Comparison of ENCODE assay signal across 8 cellular contexts in the genomic region with DNA sequence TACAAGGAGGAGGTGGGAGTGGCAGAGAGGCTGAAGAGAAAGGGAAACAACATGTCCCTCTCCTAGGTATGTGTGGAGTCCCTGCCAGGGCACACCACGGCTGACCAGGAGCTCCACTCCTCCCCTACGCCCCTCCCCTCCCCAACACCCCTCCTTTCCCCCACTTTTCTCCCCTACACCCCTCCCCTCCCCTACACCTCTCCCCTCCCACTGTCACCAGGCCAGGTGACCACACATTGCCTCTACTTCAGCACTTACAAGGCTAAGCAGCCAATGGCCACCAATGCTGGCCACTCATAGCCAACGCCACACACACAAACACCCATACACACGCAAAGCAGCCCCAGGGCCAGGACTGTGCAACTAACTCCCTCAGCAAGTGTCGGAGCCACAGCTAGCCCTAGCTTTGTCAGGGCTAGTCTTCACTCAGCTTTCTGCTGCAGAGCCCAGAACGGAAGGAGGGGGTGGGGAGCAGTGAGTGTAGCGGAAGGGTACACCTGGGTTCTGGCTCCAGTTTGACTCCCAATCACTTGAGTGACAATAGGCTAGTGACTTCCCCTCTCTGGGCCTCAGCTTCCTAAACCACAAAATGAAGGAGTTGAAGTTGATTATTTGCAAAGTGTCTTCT. TPM values are rescaled to one million over a fixed set of nuclear protein-coding genes. Genes with fewer than 3 reads are reported as not detected.
DNase-seq lines count a peak whose midpoint lies in the region; ATAC-seq, FAIRE-seq and TF ChIP-seq lines count a peak whose summit lies in the region.

No MANE protein-coding gene starts in this region.

- peaks cover 18 to 22% (median 22%) of the 10 kb centered on the region in 3 donors for H3K4me1 Mint-ChIP-seq in naive B cell

- H3K9me3 Mint-ChIP-seq in naive B cell: no peaks in the 10 kb centered on the region

- FAIRE-seq in D721Med (lab: Jason Lieb, UNC): no peak

- no peak for ATAC-seq in Right ventricle myocardium inferior
- ATAC-seq in left cardiac atrium: no peak
- ATAC-seq in naive B cell (ENCODE audit: low read depth in 2 of 2): peak; percentile 86 to 93
- ATAC-seq in GM21526 (IDR thresholded peaks at IDR 0.05; ENCODE audit: low FRiP score, unreplicated experiment): no peak
- no peak for ATAC-seq in HG03565 (IDR thresholded peaks at IDR 0.05; ENCODE audit: unreplicated experiment)

- H3K27me3 Mint-ChIP-seq in naive B cell: peaks cover 0 to 11% (median 6%) of the 10 kb centered on the region in 3 donors

- peak; percentile 64 for DNase-seq in Right ventricle myocardium inferior (ENCODE audit: missing footprints)
- no peak for DNase-seq in left cardiac atrium
- peak; percentile 37 for DNase-seq in activated effector memory CD4-positive, alpha-beta T cell treated with Interleukin-2 at 50 U/mL for 16 hours
- no peak for DNase-seq in naive B cell
- no peak for DNase-seq in NCI-H526 treated with DMSO at 0.1 percent for 48 hours (lab: John Stamatoyannopoulos, UW)
- no peak for DNase-seq in D721Med (ENCODE audit: insufficient read length, low spot score)

- peak overlapping the region in 7 of 8 donors; percentile 51 to 83 (median 62) for H3K4me3 Mint-ChIP-seq in naive B cell

- peak overlapping the region in 1 of 6 donors; percentile 74 for H3K27ac Mint-ChIP-seq in naive B cell

- intact Hi-C loops in Right ventricle myocardium inferior (cut with DNase I): no loop called here
- intact Hi-C loops in left cardiac atrium (cut with DNase I): no loop called here

- TF ChIP-seq CTCF in D721Med (IDR thresholded peaks at IDR 0.05; ENCODE audit: insufficient read depth, missing control alignments): no peak

- no peaks in the 10 kb centered on the region for H3K36me3 Mint-ChIP-seq in naive B cell

RNA-seq across cellular contexts. Expression of gene CAVIN1, which starts 8.2 kb away (rescaled TPM):
- 240 TPM for total RNA-seq in Right ventricle myocardium inferior
- 100 to 1,000 TPM; 258 to 297 TPM for total RNA-seq in left cardiac atrium
- not detected for polyA plus RNA-seq in naive B cell (ENCODE audit: low read depth in 6 of 6)

RNA-seq across cellular contexts. Expression of gene STAT3, which starts 26.7 kb away (rescaled TPM):
- total RNA-seq in Right ventricle myocardium inferior (183 TPM), left cardiac atrium (100 to 1,000 TPM; 106 to 241 TPM)
- polyA plus RNA-seq in naive B cell (ENCODE audit: low read depth in 6 of 6): 100 to 1,000 TPM in 3 of 6 donors, 10 to 100 TPM in 3; 89.8 to 112 (median 101) TPM

RNA-seq across cellular contexts. Expression of gene ATP6V0A1, which starts 43.8 kb away (rescaled TPM):
- total RNA-seq in Right ventricle myocardium inferior: 31.1 TPM
- total RNA-seq in left cardiac atrium: 10 to 100 TPM; 40.3 to 55.4 TPM
- 10 to 100 TPM; 42.5 to 81.0 (median 62.8) TPM for polyA plus RNA-seq in naive B cell (ENCODE audit: low read depth in 6 of 6)

Comparison
In these comparisons a context has a peak if more than half of its experiments do, and no peak if none do; other contexts are left out.
1. DNase-seq: peak in Right ventricle myocardium inferior (single experiment) and activated effector memory CD4-positive, alpha-beta T cell treated with Interleukin-2 at 50 U/mL for 16 hours (single experiment); none in left cardiac atrium (single experiment), naive B cell (single experiment), NCI-H526 treated with DMSO at 0.1 percent for 48 hours (single experiment) and D721Med (single experiment).
2. ATAC-seq: peak in naive B cell (2 of 2); none in Right ventricle myocardium inferior (single experiment), left cardiac atrium (0 of 2), GM21526 (single experiment) and HG03565 (single experiment).